Comparison of ENCODE assay signal across 10 cellular contexts in genomic region chr16:21116148-21116693, GRCh38. TPM values are rescaled to one million over a fixed set of nuclear protein-coding genes. Genes with fewer than 3 reads are reported as not detected.
A peak's percentile ranks its signal among the peaks of the same experiment; 100 is the strongest.
DNase-seq lines count a peak whose midpoint lies in the region; ATAC-seq and TF ChIP-seq lines count a peak whose summit lies in the region.
"Had no signal": no experiment of that assay in that cellular context is flagged by ENCODE, and none has a peak within 500 bp of the region (broad histone marks: within the 10 kb centered on the region; RNA-seq: fewer than 3 reads in every experiment).

No MANE protein-coding gene starts in this region.

- peak overlapping the region; percentile 61 for H3K4me2 ChIP-seq in OCI-LY1 (ENCODE audit: low read length)

- peaks cover 6% of the 10 kb centered on the region for H3K4me1 Mint-ChIP-seq in activated CD8-positive, alpha-beta memory T cell treated with anti-CD3 and anti-CD28 coated beads, Interleukin-2, amount 10 ng/mL, durations not matched to agents 7 days and 5 days

- peaks cover 10% of the 10 kb centered on the region for H3K4me1 ChIP-seq in OCI-LY1 (ENCODE audit: insufficient read depth, low read length, severe bottlenecking)
- H3K4me1 ChIP-seq in psoas muscle, result no peaks in the 10 kb centered on the region

- no peaks in the 10 kb centered on the region for H3K9me3 Mint-ChIP-seq in activated CD8-positive, alpha-beta memory T cell treated with anti-CD3 and anti-CD28 coated beads, Interleukin-2, amount 10 ng/mL, durations not matched to agents 7 days and 5 days (ENCODE audit: low read depth)

- CTCF ChIA-PET in activated CD8-positive, alpha-beta memory T cell treated with anti-CD3 and anti-CD28 coated beads, Interleukin-2, amount 10 ng/mL, durations not matched to agents 7 days and 5 days (lab: Charles Lee), result interaction anchor here (1.0 kb wide), 1 partner anchor 448 kb away, joined by 3 read pairs; no protein-coding TSS in a partner anchor

- no peaks in the 10 kb centered on the region for H3F3A ChIP-seq in OCI-LY1 (ENCODE audit: insufficient read depth, low read length)

- peaks cover 2% of the 10 kb centered on the region for H3K36me3 Mint-ChIP-seq in activated CD8-positive, alpha-beta memory T cell treated with anti-CD3 and anti-CD28 coated beads, Interleukin-2, amount 10 ng/mL, durations not matched to agents 7 days and 5 days

- H3K4me3 Mint-ChIP-seq in activated CD8-positive, alpha-beta memory T cell treated with anti-CD3 and anti-CD28 coated beads, Interleukin-2, amount 10 ng/mL, durations not matched to agents 7 days and 5 days, result peak overlapping the region; percentile 0

- 39 to 47% (median 39%) methylated on average over 13 of the region's 13 CpGs for WGBS in psoas muscle, 3 donors

- H3K9me3 ChIP-seq in OCI-LY1 (ENCODE audit: low read length) (peaks cover 13% of the 10 kb centered on the region), psoas muscle (no peaks in the 10 kb centered on the region)

- peak overlapping the region; percentile 78 for H2AFZ ChIP-seq in OCI-LY1 (ENCODE audit: low read length)

- H3K27me3 ChIP-seq in OCI-LY1 (ENCODE audit: insufficient read depth, low read length) (no peaks in the 10 kb centered on the region; the same call in 1 of the 2 replicates), psoas muscle (ENCODE audit: insufficient read depth in 3 of 3, low read length in 2 of 3) (no peaks in the 10 kb centered on the region)

- peak overlapping the region; percentile 27; the same call in 1 of the 2 replicates for H3K9ac ChIP-seq in OCI-LY1 (ENCODE audit: low read length)

- H3K27me3 Mint-ChIP-seq in activated CD8-positive, alpha-beta memory T cell treated with anti-CD3 and anti-CD28 coated beads, Interleukin-2, amount 10 ng/mL, durations not matched to agents 7 days and 5 days, result peaks cover 5% of the 10 kb centered on the region

- H3K79me2 ChIP-seq in OCI-LY1 (ENCODE audit: insufficient read depth, low read length), result no peaks in the 10 kb centered on the region

- H3K36me3 ChIP-seq in OCI-LY1 (ENCODE audit: insufficient read depth, low read length), result peaks cover 11% of the 10 kb centered on the region; the same call in 1 of the 2 replicates
- H3K36me3 ChIP-seq in psoas muscle (ENCODE audit: insufficient read depth in 1 of 2, low read depth in 1 of 2), result no peaks in the 10 kb centered on the region

- H4K20me1 ChIP-seq in OCI-LY1 (ENCODE audit: insufficient read depth, low read length), result no peaks in the 10 kb centered on the region

- ATAC-seq in activated CD8-positive, alpha-beta memory T cell treated with anti-CD3 and anti-CD28 coated beads, Interleukin-2, amount 10 ng/mL, durations not matched to agents 7 days and 5 days, result no peak
- ATAC-seq in psoas muscle (no peak), HG03139 (IDR thresholded peaks at IDR 0.05; ENCODE audit: unreplicated experiment) (no peak)

- no peak overlapping the region for H3K27ac ChIP-seq in OCI-LY1 (ENCODE audit: low read depth, low read length, poor library complexity, severe bottlenecking)
- no peak overlapping the region for H3K27ac ChIP-seq in coronary artery
- no peak overlapping the region for H3K27ac ChIP-seq in psoas muscle
- H3K27ac ChIP-seq: SK-N-MC had no signal

- no peaks in the 10 kb centered on the region for H3K9me2 ChIP-seq in OCI-LY1 (ENCODE audit: low read depth, low read length)

- H3K4me3 ChIP-seq in OCI-LY1 (ENCODE audit: low read depth, low read length, poor library complexity, severe bottlenecking), result peak overlapping the region; percentile 58
- peak overlapping the region; percentile 17 for H3K4me3 ChIP-seq in coronary artery
- H3K4me3 ChIP-seq in psoas muscle, result peak overlapping the region; percentile 36
- H3K4me3 ChIP-seq: lung, SK-N-MC had no signal

- no peak for TF ChIP-seq CTCF in OCI-LY1 (IDR thresholded peaks at IDR 0.05; ENCODE audit: low read length)
- no peak for TF ChIP-seq CTCF in coronary artery (IDR thresholded peaks at IDR 0.05)
- TF ChIP-seq CTCF in psoas muscle (IDR thresholded peaks at IDR 0.05), result no peak

- intact Hi-C loops in psoas muscle (cut with DNase I), result no loop called here

- no peak overlapping the region for H3K27ac Mint-ChIP-seq in activated CD8-positive, alpha-beta memory T cell treated with anti-CD3 and anti-CD28 coated beads, Interleukin-2, amount 10 ng/mL, durations not matched to agents 7 days and 5 days

- DNase-seq in activated CD8-positive, alpha-beta memory T cell treated with anti-CD3 and anti-CD28 coated beads, Interleukin-2, amount 10 ng/mL, durations not matched to agents 7 days and 5 days, result peak; percentile 42
- DNase-seq in activated CD8-positive, alpha-beta memory T cell treated with anti-CD3 and anti-CD28 coated beads, Interleukin-2, amount 50 U/mL, for 48 hours, result no peak
- DNase-seq in coronary artery (ENCODE audit: low spot score), result no peak
- no peak for DNase-seq in psoas muscle
- no peak for DNase-seq in HPDE6-E6E7 (ENCODE audit: extremely low spot score)
- DNase-seq in central memory CD4-positive, alpha-beta T cell, result no peak

RNA-seq across cellular contexts. Expression of gene DNAH3, which starts 34.4 kb away (rescaled TPM):
- total RNA-seq in activated CD8-positive, alpha-beta memory T cell treated with anti-CD3 and anti-CD28 coated beads, Interleukin-2, amount 10 ng/mL, durations not matched to agents 7 days and 5 days, result under 1 TPM; 0.02 to 0.03 TPM
- 1 to 10 TPM in 1 of 4 donors, under 1 TPM in 3; 0.12 to 2.1 (median 0.24) TPM for total RNA-seq in psoas muscle
- polyA plus RNA-seq in psoas muscle, result under 1 TPM in 2 of 3 donors, not detected in 1; 0.01 to 0.03 TPM

RNA-seq across cellular contexts. Expression of gene LDAF1, which starts 42.3 kb away (rescaled TPM):
- total RNA-seq in activated CD8-positive, alpha-beta memory T cell treated with anti-CD3 and anti-CD28 coated beads, Interleukin-2, amount 10 ng/mL, durations not matched to agents 7 days and 5 days, result 1 to 10 TPM; 8.9 to 9.5 TPM
- total RNA-seq in psoas muscle, result 10 to 100 TPM; 25.7 to 57.3 (median 39.4) TPM
- polyA plus RNA-seq in psoas muscle, result 10 to 100 TPM; 26.7 to 50.8 (median 32.2) TPM
